Comparison of ENCODE assay signal across 13 cellular contexts in the genomic region with DNA sequence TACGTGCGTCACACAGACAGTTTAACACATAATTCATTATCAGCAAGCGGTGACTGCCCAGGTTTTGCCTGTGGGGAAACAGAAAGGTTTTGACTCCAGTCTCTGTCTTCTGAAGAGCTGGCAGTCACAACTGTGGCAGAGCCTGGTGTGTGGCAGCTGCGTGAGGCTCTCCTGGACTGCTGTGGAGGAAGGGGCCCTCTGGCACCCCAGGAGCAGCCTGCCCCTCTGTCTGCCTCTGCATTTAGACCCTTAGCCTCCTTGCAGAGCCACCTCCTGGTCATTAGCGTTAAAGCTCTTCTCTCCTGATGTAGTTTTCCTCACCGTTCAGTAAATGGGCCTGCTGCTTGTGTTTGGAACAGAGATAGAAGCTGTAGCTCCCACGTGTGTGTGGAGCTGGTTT. TPM values are rescaled to one million over a fixed set of nuclear protein-coding genes. Genes with fewer than 3 reads are reported as not detected.
A peak's percentile ranks its signal among the peaks of the same experiment; 100 is the strongest.
DNase-seq lines count a peak whose midpoint lies in the region; ATAC-seq, FAIRE-seq and TF ChIP-seq lines count a peak whose summit lies in the region.
"Had no signal": no experiment of that assay in that cellular context is flagged by ENCODE, and none has a peak within 500 bp of the region (broad histone marks: within the 10 kb centered on the region; RNA-seq: fewer than 3 reads in every experiment).

No MANE protein-coding gene starts in this region.

- no peaks in the 10 kb centered on the region for H3K79me2 ChIP-seq in OCI-LY7 (ENCODE audit: insufficient read depth, low read depth, low read length)
- H3K79me2 ChIP-seq in endothelial cell of umbilical vein (ENCODE audit: control insufficient read depth, insufficient read depth, low read length), result peaks cover 1% of the 10 kb centered on the region

- no peak for FAIRE-seq in endothelial cell of umbilical vein (lab: Jason Lieb, UNC)

- H3K4me2 ChIP-seq in OCI-LY7 (ENCODE audit: low read length) (no peak overlapping the region), endothelial cell of umbilical vein (ENCODE audit: insufficient read depth, low read length) (no peak overlapping the region)

- POLR2A ChIA-PET in OCI-LY7 (lab: Charles Lee), result no interaction called here
- POLR2A ChIA-PET in endothelial cell of umbilical vein (lab: Charles Lee), result no interaction called here
- POLR2A ChIA-PET in CD8-positive, alpha-beta memory T cell (lab: Charles Lee), result no interaction called here
- POLR2A ChIA-PET in T-cell (lab: Charles Lee), result no interaction called here

- no peak for ATAC-seq in right cardiac atrium
- no peak for ATAC-seq in T-cell (replicated peaks in 1 of 4)

- H3K27me3 ChIP-seq in cardiac muscle cell, result no peaks in the 10 kb centered on the region
- no peaks in the 10 kb centered on the region for H3K27me3 ChIP-seq in right cardiac atrium (ENCODE audit: control insufficient read depth, insufficient read depth)
- H3K27me3 ChIP-seq in endothelial cell of umbilical vein (ENCODE audit: control insufficient read depth in 2 of 2, insufficient read depth in 2 of 2, low read length in 2 of 2), result no peaks in the 10 kb centered on the region
- no peaks in the 10 kb centered on the region for H3K27me3 ChIP-seq in thymus (ENCODE audit: control insufficient read depth, insufficient read depth)
- no peaks in the 10 kb centered on the region for H3K27me3 ChIP-seq in CD8-positive, alpha-beta memory T cell (ENCODE audit: insufficient read depth, low read length, poor library complexity, severe bottlenecking)

- no peak for TF ChIP-seq POLR2A in endothelial cell of umbilical vein (IDR thresholded peaks at IDR 0.05; ENCODE audit: low read depth, low read length)

- H3K27me3 Mint-ChIP-seq in CD8-positive, alpha-beta memory T cell, result no peaks in the 10 kb centered on the region
- no peaks in the 10 kb centered on the region for H3K27me3 Mint-ChIP-seq in T-cell
- H3K27me3 Mint-ChIP-seq: activated naive CD8-positive, alpha-beta T cell had no signal

- H4K20me1 ChIP-seq in OCI-LY7 (ENCODE audit: insufficient read depth, low read length) (no peaks in the 10 kb centered on the region), endothelial cell of umbilical vein (replicated peaks; ENCODE audit: control insufficient read depth, extremely low read depth, insufficient read depth, low read length) (no peaks in the 10 kb centered on the region)

- DNase-seq in cardiac muscle cell (ENCODE audit: low read depth in 1 of 2, low spot score in 1 of 2) (no peak), right cardiac atrium (no peak), OCI-LY7 (ENCODE audit: low spot score) (peak; percentile 39), endothelial cell of umbilical vein (ENCODE audit: low read depth, low spot score) (peak; percentile 15), amniotic stem cell (lab: John Stamatoyannopoulos, UW) (no peak), T-cell (no peak)
- DNase-seq in CD8-positive, alpha-beta memory T cell, result no peak
- DNase-seq: NCI-H226 had no signal

- no peak overlapping the region for H3K4me3 ChIP-seq in cardiac muscle cell
- no peak overlapping the region for H3K4me3 ChIP-seq in right cardiac atrium (ENCODE audit: low read length)
- no peak overlapping the region for H3K4me3 ChIP-seq in OCI-LY7 (ENCODE audit: low read depth, low read length, poor library complexity, severe bottlenecking)
- no peak overlapping the region for H3K4me3 ChIP-seq in endothelial cell of umbilical vein (replicated peaks in 1 of 3; ENCODE audit: insufficient read depth in 1 of 3, low read depth in 1 of 3, low read length in 3 of 3)
- H3K4me3 ChIP-seq in thymus (ENCODE audit: low read length), result no peak overlapping the region
- H3K4me3 ChIP-seq in CD8-positive, alpha-beta memory T cell (ENCODE audit: low read length), result no peak overlapping the region
- H3K4me3 ChIP-seq: HAP-1 had no signal

- H3K9me2 ChIP-seq in OCI-LY7 (ENCODE audit: insufficient read depth, low read length), result no peaks in the 10 kb centered on the region

- dilution Hi-C loops in endothelial cell of umbilical vein (cut with MboI; ENCODE audit: extremely low pct_ligation_motif_present, low sequenced_read_pairs), result no loop called here

- H3K9me1 ChIP-seq in endothelial cell of umbilical vein (replicated peaks; ENCODE audit: control insufficient read depth, extremely low read depth, insufficient read depth, low read length), result no peaks in the 10 kb centered on the region

- H3K4me1 Mint-ChIP-seq in CD8-positive, alpha-beta memory T cell, result peaks cover 11 to 20% (median 18%) of the 10 kb centered on the region in 3 donors
- H3K4me1 Mint-ChIP-seq in T-cell, result peaks cover 12 to 27% (median 16%) of the 10 kb centered on the region in 3 donors

- WGBS in right cardiac atrium, result 40% methylated on average over 7 of the region's 7 CpGs
- 49% methylated on average over 7 of the region's 7 CpGs for WGBS in thymus

- no peaks in the 10 kb centered on the region for H3K36me3 ChIP-seq in cardiac muscle cell
- H3K36me3 ChIP-seq in OCI-LY7 (ENCODE audit: insufficient read depth, low read length), result peaks cover 16% of the 10 kb centered on the region
- H3K36me3 ChIP-seq in endothelial cell of umbilical vein (ENCODE audit: control insufficient read depth in 2 of 2, extremely low read depth in 1 of 2, insufficient read depth in 2 of 2, low read length in 2 of 2), result no peaks in the 10 kb centered on the region
- H3K36me3 ChIP-seq in thymus (ENCODE audit: control insufficient read depth, insufficient read depth), result peaks cover 21% of the 10 kb centered on the region
- no peaks in the 10 kb centered on the region for H3K36me3 ChIP-seq in CD8-positive, alpha-beta memory T cell (ENCODE audit: insufficient read depth, low read length)
- H3K36me3 ChIP-seq: HAP-1 had no signal

- H3K4me1 ChIP-seq in cardiac muscle cell (ENCODE audit: low read depth) (no peaks in the 10 kb centered on the region), right cardiac atrium (ENCODE audit: control insufficient read depth, insufficient read depth, low read length) (no peaks in the 10 kb centered on the region), OCI-LY7 (ENCODE audit: insufficient read depth, low read length, poor library complexity, severe bottlenecking) (no peaks in the 10 kb centered on the region), endothelial cell of umbilical vein (ENCODE audit: control insufficient read depth, extremely low read depth, insufficient read depth, low read length) (no peaks in the 10 kb centered on the region), thymus (ENCODE audit: control insufficient read depth, insufficient read depth, low read length) (peaks cover 38% of the 10 kb centered on the region)
- H3K4me1 ChIP-seq in CD8-positive, alpha-beta memory T cell (ENCODE audit: insufficient read depth, low read length), result no peaks in the 10 kb centered on the region
- H3K4me1 ChIP-seq: HAP-1 had no signal

- H3K9me3 Mint-ChIP-seq in CD8-positive, alpha-beta memory T cell, result no peaks in the 10 kb centered on the region
- H3K9me3 Mint-ChIP-seq in T-cell, result no peaks in the 10 kb centered on the region

- intact Hi-C loops in right cardiac atrium (cut with DNase I), result no loop called here
- intact Hi-C loops in OCI-LY7 (cut with micrococcal nuclease; ENCODE audit: unreplicated experiment), result loop anchor here (1.0 kb wide), 1 partner anchor 21 kb away; no protein-coding TSS in a partner anchor
- intact Hi-C loops in endothelial cell of umbilical vein (cut with micrococcal nuclease), result no loop called here

- TF ChIP-seq CTCF in cardiac muscle cell (IDR thresholded peaks at IDR 0.05; ENCODE audit: low read depth, low read length), result peak; percentile 34
- TF ChIP-seq CTCF in OCI-LY7 (conservative IDR thresholded peaks at IDR 0.05; ENCODE audit: low read length), result peak; percentile 71
- peak in 1 of 2 donors; percentile 21 for TF ChIP-seq CTCF in endothelial cell of umbilical vein (IDR thresholded peaks at IDR 0.05; ENCODE audit: extremely low read depth in 1 of 2, insufficient read depth in 1 of 2, low read depth in 1 of 2, low read length in 2 of 2)

- H3K4me3 Mint-ChIP-seq in CD8-positive, alpha-beta memory T cell, result no peak overlapping the region
- no peak overlapping the region for H3K4me3 Mint-ChIP-seq in T-cell
- H3K4me3 Mint-ChIP-seq: activated naive CD8-positive, alpha-beta T cell; CD14-positive monocyte had no signal

- H3K36me3 Mint-ChIP-seq in CD8-positive, alpha-beta memory T cell, result peaks cover 0 to 16% (median 0%) of the 10 kb centered on the region in 3 donors
- peaks cover 17% of the 10 kb centered on the region for H3K36me3 Mint-ChIP-seq in T-cell
- H3K36me3 Mint-ChIP-seq: activated naive CD8-positive, alpha-beta T cell had no signal

- H3K9me3 ChIP-seq in cardiac muscle cell (ENCODE audit: low read depth) (no peaks in the 10 kb centered on the region), right cardiac atrium (ENCODE audit: control insufficient read depth, low read length) (no peaks in the 10 kb centered on the region), OCI-LY7 (ENCODE audit: low read length) (0 out of 2 replicates have a peak, but pooled peaks cover 5% of the 10 kb centered on the region), endothelial cell of umbilical vein (replicated peaks; ENCODE audit: control insufficient read depth, insufficient read depth, low read length) (no peaks in the 10 kb centered on the region), thymus (ENCODE audit: control insufficient read depth) (no peaks in the 10 kb centered on the region)
- H3K9me3 ChIP-seq in CD8-positive, alpha-beta memory T cell (ENCODE audit: low read length), result no peaks in the 10 kb centered on the region

- no peak overlapping the region for H3K27ac Mint-ChIP-seq in CD8-positive, alpha-beta memory T cell
- no peak overlapping the region for H3K27ac Mint-ChIP-seq in T-cell
- H3K27ac Mint-ChIP-seq: activated naive CD8-positive, alpha-beta T cell had no signal

- CTCF ChIA-PET in OCI-LY7 (lab: Charles Lee; ENCODE audit: unreplicated experiment), result interaction anchor here (0.6 kb wide), 1 partner anchor 52 kb away, joined by 3 read pairs; no protein-coding TSS in a partner anchor
- CTCF ChIA-PET in endothelial cell of umbilical vein (lab: Charles Lee), result interaction anchor here (0.9 to 2.3 kb wide), 7 partner anchors 8 to 209 kb away, joined by 3 to 8 read pairs (median 5); partner anchors contain the start of gene RAB40C
- CTCF ChIA-PET in CD8-positive, alpha-beta memory T cell (lab: Charles Lee), result interaction anchor here (0.9 to 2.3 kb wide), 2 partner anchors 19 to 22 kb away, joined by 4 to 5 read pairs; no protein-coding TSS in a partner anchor
- CTCF ChIA-PET in T-cell (lab: Charles Lee), result no interaction called here

- BruUV-seq in OCI-LY7 (replicated peaks; lab: Mats Ljungman, UMichigan), result no TSS peak
- BruUV-seq in endothelial cell of umbilical vein (replicated peaks; lab: Mats Ljungman, UMichigan), result no TSS peak

- H2AFZ ChIP-seq in OCI-LY7 (ENCODE audit: low read length), result no peak overlapping the region
- no peak overlapping the region for H2AFZ ChIP-seq in endothelial cell of umbilical vein (ENCODE audit: low read depth, low read length)

- H3K9ac ChIP-seq in endothelial cell of umbilical vein (replicated peaks; ENCODE audit: extremely low read depth, insufficient read depth, low read length), result no peak overlapping the region

- H3K27ac ChIP-seq in cardiac muscle cell (peak overlapping the region; percentile 36), right cardiac atrium (ENCODE audit: low read length) (no peak overlapping the region), OCI-LY7 (ENCODE audit: low read depth, low read length, poor library complexity, severe bottlenecking) (no peak overlapping the region), endothelial cell of umbilical vein (ENCODE audit: insufficient read depth, low read depth, low read length) (no peak overlapping the region), thymus (ENCODE audit: low read depth) (peak overlapping the region; percentile 74)
- H3K27ac ChIP-seq in CD8-positive, alpha-beta memory T cell (ENCODE audit: low read depth, low read length), result no peak overlapping the region
- H3K27ac ChIP-seq: epithelial cell of prostate had no signal

RNA-seq across cellular contexts. Expression of gene RAB40C, which starts 10.9 kb away (rescaled TPM):
- total RNA-seq in cardiac muscle cell, result 40.7 and 45.9 TPM in 2 replicates
- 30.8 and 36.9 TPM in 2 replicates for polyA plus RNA-seq in cardiac muscle cell
- 10 to 100 TPM; 10.9 to 13.4 (median 11.9) TPM for total RNA-seq in right cardiac atrium
- 13.4 TPM for polyA plus RNA-seq in right cardiac atrium
- 18.2 and 20.9 TPM in 2 replicates for total RNA-seq in OCI-LY7 (2014; rRNA removed; shearing (Covaris generic))
- 18.3 and 19.3 TPM in 2 replicates for total RNA-seq in OCI-LY7 (2022)
- 16.7 and 18.8 TPM in 2 replicates for total RNA-seq in endothelial cell of umbilical vein
- polyA plus RNA-seq in endothelial cell of umbilical vein, result 12.4 and 16.3 TPM in 2 replicates
- polyA plus RNA-seq in endothelial cell of umbilical vein (2011; cell fraction: cytosol; rRNA removed), result 8.3 and 10.9 TPM in 2 replicates
- 13.7 and 15.5 TPM in 2 replicates for polyA plus RNA-seq in endothelial cell of umbilical vein (2011; cell fraction: nucleus; rRNA removed)
- 11.0 and 14.9 TPM in 2 replicates for polyA plus RNA-seq in endothelial cell of umbilical vein (2012)
- 7.6 and 8.3 TPM in 2 replicates for polyA minus RNA-seq in endothelial cell of umbilical vein
- 17.3 TPM for polyA minus RNA-seq in endothelial cell of umbilical vein (2011; cell fraction: cytosol; rRNA and poly(A)+ RNA removed)
- 3.1 and 6.3 TPM in 2 replicates for polyA minus RNA-seq in endothelial cell of umbilical vein (2011; cell fraction: nucleus; rRNA and poly(A)+ RNA removed)
- 43.3 TPM for polyA plus RNA-seq in thymus
- total RNA-seq in CD8-positive, alpha-beta memory T cell, result 10 to 100 TPM; 12.3 to 13.3 TPM
- 22.8 TPM for polyA plus RNA-seq in CD8-positive, alpha-beta memory T cell
- total RNA-seq in T-cell, result 10 to 100 TPM; 14.1 to 28.0 (median 24.4) TPM

RNA-seq across cellular contexts. Expression of gene WFIKKN1, which starts 30.0 kb away (rescaled TPM):
- total RNA-seq in cardiac muscle cell (85.8 and 125 TPM in 2 replicates), right cardiac atrium (under 1 TPM; 0.15 to 0.70 (median 0.20) TPM), OCI-LY7 (2022) (0.81 and 1.2 TPM in 2 replicates), endothelial cell of umbilical vein (0.28 and 0.40 TPM in 2 replicates), T-cell (1 to 10 TPM in 3 of 5 donors, under 1 TPM in 2; 0.15 to 1.5 (median 1.0) TPM)
- polyA plus RNA-seq in cardiac muscle cell (79.6 and 105 TPM in 2 replicates), right cardiac atrium (0.29 TPM), endothelial cell of umbilical vein (0.03 and 0.06 TPM in 2 replicates), thymus (2.1 TPM)
- total RNA-seq in OCI-LY7 (2014; rRNA removed; shearing (Covaris generic)), result 0.46 and 0.47 TPM in 2 replicates
- 0.03 TPM in 1 of 2 replicates, not detected in the other for polyA plus RNA-seq in endothelial cell of umbilical vein (2011; cell fraction: cytosol; rRNA removed)
- 0.24 and 0.28 TPM in 2 replicates for polyA plus RNA-seq in endothelial cell of umbilical vein (2011; cell fraction: nucleus; rRNA removed)
- polyA plus RNA-seq in endothelial cell of umbilical vein (2012), result not detected in 2 replicates
- 0.10 and 0.15 TPM in 2 replicates for polyA minus RNA-seq in endothelial cell of umbilical vein
- polyA minus RNA-seq in endothelial cell of umbilical vein (2011; cell fraction: cytosol; rRNA and poly(A)+ RNA removed), result 7.5 TPM
- polyA minus RNA-seq in endothelial cell of umbilical vein (2011; cell fraction: nucleus; rRNA and poly(A)+ RNA removed), result 0.14 and 0.48 TPM in 2 replicates
- under 1 TPM; 0.11 to 0.22 TPM for total RNA-seq in CD8-positive, alpha-beta memory T cell
- 0.09 TPM for polyA plus RNA-seq in CD8-positive, alpha-beta memory T cell
- polyA plus RNA-seq: CD14-positive monocyte had no signal

RNA-seq across cellular contexts. Expression of gene PIGQ, which starts 31.0 kb away (rescaled TPM):
- total RNA-seq in cardiac muscle cell (124 and 126 TPM in 2 replicates), right cardiac atrium (10 to 100 TPM; 19.8 to 23.0 (median 21.6) TPM), OCI-LY7 (2022) (51.4 and 54.2 TPM in 2 replicates), endothelial cell of umbilical vein (56.8 and 67.7 TPM in 2 replicates), T-cell (10 to 100 TPM; 38.2 to 86.9 (median 63.1) TPM)
- polyA plus RNA-seq in cardiac muscle cell (89.2 and 110 TPM in 2 replicates), right cardiac atrium (22.9 TPM), endothelial cell of umbilical vein (66.9 and 82.9 TPM in 2 replicates), thymus (65.4 TPM)
- 32.3 and 39.0 TPM in 2 replicates for total RNA-seq in OCI-LY7 (2014; rRNA removed; shearing (Covaris generic))
- polyA plus RNA-seq in endothelial cell of umbilical vein (2011; cell fraction: cytosol; rRNA removed), result 30.5 and 46.1 TPM in 2 replicates
- 108 and 124 TPM in 2 replicates for polyA plus RNA-seq in endothelial cell of umbilical vein (2011; cell fraction: nucleus; rRNA removed)
- polyA plus RNA-seq in endothelial cell of umbilical vein (2012), result 21.3 and 30.6 TPM in 2 replicates
- 42.4 and 65.2 TPM in 2 replicates for polyA minus RNA-seq in endothelial cell of umbilical vein
- polyA minus RNA-seq in endothelial cell of umbilical vein (2011; cell fraction: cytosol; rRNA and poly(A)+ RNA removed), result 51.1 TPM
- 30.8 and 49.5 TPM in 2 replicates for polyA minus RNA-seq in endothelial cell of umbilical vein (2011; cell fraction: nucleus; rRNA and poly(A)+ RNA removed)
- 10 to 100 TPM; 47.4 to 50.1 TPM for total RNA-seq in CD8-positive, alpha-beta memory T cell
- polyA plus RNA-seq in CD8-positive, alpha-beta memory T cell, result 14.0 TPM

RNA-seq across cellular contexts. Expression of gene NHLRC4, which starts 34.0 kb away (rescaled TPM):
- total RNA-seq in cardiac muscle cell (3.6 and 3.9 TPM in 2 replicates), right cardiac atrium (under 1 TPM; 0.22 to 0.62 (median 0.54) TPM), OCI-LY7 (2022) (2.5 and 2.6 TPM in 2 replicates), endothelial cell of umbilical vein (0.30 and 0.73 TPM in 2 replicates), T-cell (1 to 10 TPM; 1.3 to 5.0 (median 3.6) TPM)
- polyA plus RNA-seq in cardiac muscle cell (2.2 and 2.6 TPM in 2 replicates), right cardiac atrium (0.84 TPM), endothelial cell of umbilical vein (0.94 and 0.96 TPM in 2 replicates), thymus (3.1 TPM)
- 3.7 and 4.2 TPM in 2 replicates for total RNA-seq in OCI-LY7 (2014; rRNA removed; shearing (Covaris generic))
- polyA plus RNA-seq in endothelial cell of umbilical vein (2011; cell fraction: cytosol; rRNA removed), result 0.40 and 0.55 TPM in 2 replicates
- 0.61 and 0.97 TPM in 2 replicates for polyA plus RNA-seq in endothelial cell of umbilical vein (2011; cell fraction: nucleus; rRNA removed)
- polyA plus RNA-seq in endothelial cell of umbilical vein (2012), result 0.44 and 0.56 TPM in 2 replicates
- 0.42 TPM in 1 of 2 replicates, not detected in the other for polyA minus RNA-seq in endothelial cell of umbilical vein
- not detected for polyA minus RNA-seq in endothelial cell of umbilical vein (2011; cell fraction: cytosol; rRNA and poly(A)+ RNA removed)
- 0.34 and 0.38 TPM in 2 replicates for polyA minus RNA-seq in endothelial cell of umbilical vein (2011; cell fraction: nucleus; rRNA and poly(A)+ RNA removed)
- total RNA-seq in CD8-positive, alpha-beta memory T cell, result under 1 TPM; 0.55 to 0.59 TPM
- polyA plus RNA-seq in CD8-positive, alpha-beta memory T cell, result 1.6 TPM

RNA-seq across cellular contexts. Expression of gene METTL26, which starts 35.3 kb away (rescaled TPM):
- total RNA-seq in cardiac muscle cell, result 196 and 201 TPM in 2 replicates
- polyA plus RNA-seq in cardiac muscle cell, result 153 and 181 TPM in 2 replicates
- 10 to 100 TPM; 55.4 to 60.3 (median 56.6) TPM for total RNA-seq in right cardiac atrium
- polyA plus RNA-seq in right cardiac atrium, result 128 TPM
- total RNA-seq in OCI-LY7 (2014; rRNA removed; shearing (Covaris generic)), result 135 and 152 TPM in 2 replicates
- 83.9 and 99.0 TPM in 2 replicates for total RNA-seq in OCI-LY7 (2022)
- total RNA-seq in endothelial cell of umbilical vein, result 112 and 114 TPM in 2 replicates
- polyA plus RNA-seq in endothelial cell of umbilical vein, result 138 and 215 TPM in 2 replicates
- 87.8 and 112 TPM in 2 replicates for polyA plus RNA-seq in endothelial cell of umbilical vein (2011; cell fraction: cytosol; rRNA removed)
- 69.0 and 73.9 TPM in 2 replicates for polyA plus RNA-seq in endothelial cell of umbilical vein (2011; cell fraction: nucleus; rRNA removed)
- 71.8 and 108 TPM in 2 replicates for polyA plus RNA-seq in endothelial cell of umbilical vein (2012)
- polyA minus RNA-seq in endothelial cell of umbilical vein, result 26.7 and 39.2 TPM in 2 replicates
- 149 TPM for polyA minus RNA-seq in endothelial cell of umbilical vein (2011; cell fraction: cytosol; rRNA and poly(A)+ RNA removed)
- 10.4 and 17.6 TPM in 2 replicates for polyA minus RNA-seq in endothelial cell of umbilical vein (2011; cell fraction: nucleus; rRNA and poly(A)+ RNA removed)
- 110 TPM for polyA plus RNA-seq in thymus
- 100 to 1,000 TPM; 129 TPM for total RNA-seq in CD8-positive, alpha-beta memory T cell
- 97.4 TPM for polyA plus RNA-seq in CD8-positive, alpha-beta memory T cell
- 10 to 100 TPM; 42.1 to 94.0 (median 87.2) TPM for total RNA-seq in T-cell

Comparison
In these comparisons a context has a peak if more than half of its experiments do, and no peak if none do; other contexts are left out.
1. H3K27ac ChIP-seq: peak in cardiac muscle cell (single experiment) and thymus (single experiment); none in right cardiac atrium (single experiment), OCI-LY7 (single experiment), endothelial cell of umbilical vein (single experiment) and CD8-positive, alpha-beta memory T cell (single experiment).
2. RNA of gene WFIKKN1, which starts 30.0 kb away (total RNA-seq): 85.8 to 125 TPM in cardiac muscle cell; 0.46 to 1.2 TPM in OCI-LY7, 0.15 to 1.5 TPM in T-cell, 0.28 to 0.40 TPM in endothelial cell of umbilical vein, 0.15 to 0.70 TPM in right cardiac atrium and 0.11 to 0.22 TPM in CD8-positive, alpha-beta memory T cell; every median in the first group is over 10 times any median in the second.
3. DNase-seq: peak in OCI-LY7 (single experiment) and endothelial cell of umbilical vein (single experiment); none in cardiac muscle cell (0 of 2), right cardiac atrium (0 of 3), CD8-positive, alpha-beta memory T cell (0 of 5), amniotic stem cell (single experiment) and T-cell (0 of 34).
4. CTCF ChIA-PET loops: an anchor here in OCI-LY7 (0.6 kb wide), endothelial cell of umbilical vein (0.9 to 2.3 kb wide) and CD8-positive, alpha-beta memory T cell (0.9 to 2.3 kb wide); none called in T-cell.